31 cellular contexts compared by ENCODE assay signal in genomic region chr2:2890901-2891300, GRCh38.
"Had no signal": no experiment of that assay in that cellular context is flagged by ENCODE, and none has a peak within 500 bp of the region (broad histone marks: within the 10 kb centered on the region; RNA-seq: fewer than 3 reads in every experiment).

No MANE protein-coding gene starts in this region.

- H3K27me3 Mint-ChIP-seq: activated naive CD4-positive, alpha-beta T cell treated with anti-CD3 and anti-CD28 coated beads, Interleukin-2, amount 50 U/mL, for 24 hours; activated naive CD8-positive, alpha-beta T cell treated with anti-CD3 and anti-CD28 coated beads, Interleukin-2, amount 10 ng/mL, durations not matched to agents 7 days and 5 days had no signal

- H3K27ac Mint-ChIP-seq: activated CD4-positive, alpha-beta memory T cell treated with anti-CD3 and anti-CD28 coated beads, Interleukin-2, amount 10 ng/mL, durations not matched to agents 7 days and 5 days; activated naive CD4-positive, alpha-beta T cell treated with anti-CD3 and anti-CD28 coated beads, Interleukin-2, amount 50 U/mL, for 24 hours; activated naive CD8-positive, alpha-beta T cell treated with anti-CD3 and anti-CD28 coated beads, Interleukin-2, amount 10 ng/mL, durations not matched to agents 7 days and 5 days had no signal

- ATAC-seq: body of pancreas, SK-N-SH treated with all-trans-retinoic acid at 6 μM for 48 hours had no signal

- H3K27ac ChIP-seq: ascending aorta, body of pancreas, breast epithelium, Peyer's patch, WERI-Rb-1 had no signal

- H3K9me3 Mint-ChIP-seq: activated CD4-positive, alpha-beta memory T cell treated with anti-CD3 and anti-CD28 coated beads, Interleukin-2, amount 10 ng/mL, durations not matched to agents 7 days and 5 days; activated naive CD4-positive, alpha-beta T cell treated with anti-CD3 and anti-CD28 coated beads, Interleukin-2, amount 50 U/mL, for 24 hours; activated naive CD8-positive, alpha-beta T cell treated with anti-CD3 and anti-CD28 coated beads, Interleukin-2, amount 10 ng/mL, durations not matched to agents 7 days and 5 days had no signal

- H3K4me1 Mint-ChIP-seq: activated CD4-positive, alpha-beta memory T cell treated with anti-CD3 and anti-CD28 coated beads, Interleukin-2, amount 10 ng/mL, durations not matched to agents 7 days and 5 days; activated naive CD4-positive, alpha-beta T cell treated with anti-CD3 and anti-CD28 coated beads, Interleukin-2, amount 50 U/mL, for 24 hours; activated naive CD8-positive, alpha-beta T cell treated with anti-CD3 and anti-CD28 coated beads, Interleukin-2, amount 10 ng/mL, durations not matched to agents 7 days and 5 days had no signal

- DNase-seq: activated CD4-positive, alpha-beta memory T cell treated with anti-CD3 and anti-CD28 coated beads, Interleukin-2, amount 10 ng/mL, durations not matched to agents 7 days and 5 days; activated CD4-positive, alpha-beta T cell treated with anti-CD3 and anti-CD28 coated beads for 1 hour; activated CD4-positive, alpha-beta T cell treated with anti-CD3 and anti-CD28 coated beads for 48 hours; activated CD4-positive, CD25-positive, alpha-beta regulatory T cell; activated gamma-delta T cell; activated naive CD4-positive, alpha-beta T cell treated with Interleukin-2 at 50 U/mL for 16 hours; activated naive CD8-positive, alpha-beta T cell treated with anti-CD3 and anti-CD28 coated beads, Interleukin-2, amount 10 ng/mL, durations not matched to agents 7 days and 5 days; activated T-cell treated with anti-CD3 and anti-CD28 coated beads, Interleukin-2, amount 50 U/mL, for 48 hours; amygdala; body of pancreas; Karpas-422; KBM-7; NCI-H1048; NCI-H1105 treated with DMSO at 0.1 percent for 48 hours; NCI-H1436; NCI-H1694; NCI-H2029; NCI-H345; NCI-H524 treated with DMSO at 0.1 percent for 48 hours; RPMI8226; SIG-M5; SW 1271; T-helper 1 cell; T-helper 2 cell; T-helper 9 cell; WERI-Rb-1 had no signal

- H3K4me3 Mint-ChIP-seq: activated CD4-positive, alpha-beta memory T cell treated with anti-CD3 and anti-CD28 coated beads, Interleukin-2, amount 10 ng/mL, durations not matched to agents 7 days and 5 days; activated naive CD4-positive, alpha-beta T cell treated with anti-CD3 and anti-CD28 coated beads, Interleukin-2, amount 50 U/mL, for 24 hours; activated naive CD8-positive, alpha-beta T cell treated with anti-CD3 and anti-CD28 coated beads, Interleukin-2, amount 10 ng/mL, durations not matched to agents 7 days and 5 days had no signal

- H3K4me3 ChIP-seq: ascending aorta, body of pancreas, breast epithelium, Peyer's patch had no signal
